Comparison of ENCODE assay signal across 7 cellular contexts in the genomic region with DNA sequence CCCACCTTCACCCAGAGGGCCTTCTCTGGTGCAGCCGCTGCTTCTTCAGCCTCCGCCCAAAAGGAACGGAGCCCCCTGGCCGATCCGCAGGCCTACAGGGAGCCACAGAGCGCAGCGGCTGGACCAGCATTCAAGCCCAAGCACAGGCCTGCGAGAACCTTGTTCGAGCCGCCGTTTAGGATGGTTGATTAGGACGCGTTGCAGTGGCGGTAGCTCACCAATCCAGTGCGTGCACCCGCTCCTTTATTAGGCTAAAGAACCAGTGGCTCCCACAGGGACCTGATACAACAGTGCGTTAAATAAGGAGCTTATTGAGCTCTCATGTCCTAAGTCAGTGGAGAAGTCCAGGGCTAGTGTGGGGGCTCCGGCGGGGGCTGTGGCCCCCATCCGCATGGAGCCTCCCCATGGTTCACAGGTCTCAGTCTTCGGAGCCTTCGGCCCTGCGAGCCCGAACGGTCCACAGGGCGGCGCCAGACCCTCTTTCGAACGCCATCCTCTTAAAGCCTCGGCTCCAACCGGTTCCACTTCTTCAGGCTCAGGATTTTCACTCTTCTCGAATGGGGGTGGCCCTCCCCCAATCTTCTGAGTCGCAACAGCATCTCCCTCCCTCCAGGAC. TPM values are rescaled to one million over a fixed set of nuclear protein-coding genes. Genes with fewer than 3 reads are reported as not detected.
DNase-seq lines count a peak whose midpoint lies in the region; ATAC-seq and TF ChIP-seq lines count a peak whose summit lies in the region.
"Not testable (repeated sequence)": the region's sequence is repeated elsewhere in the genome, so short reads cannot be mapped to it uniquely, and the experiment has no call there.

No MANE protein-coding gene starts in this region.

- POLR2A ChIA-PET in OCI-LY7 (lab: Charles Lee) = interaction anchor here (0.5 kb wide), 1 partner anchor 77 kb away, joined by 3 read pairs; no protein-coding TSS in a partner anchor
- POLR2A ChIA-PET in activated naive CD8-positive, alpha-beta T cell treated with anti-CD3 and anti-CD28 coated beads, Interleukin-2, amount 10 ng/mL, durations not matched to agents 7 days and 5 days (lab: Charles Lee) = not testable (repeated sequence)

- CTCF ChIA-PET in OCI-LY7 (lab: Charles Lee; ENCODE audit: unreplicated experiment) = not testable (repeated sequence)

- not testable (repeated sequence) for DNase-seq in GM10266 (ENCODE audit: extremely low spot score); OCI-LY7 (ENCODE audit: low spot score); left cardiac atrium; sciatic nerve (ENCODE audit: low spot score)
- peak; percentile 35 for DNase-seq in activated naive CD8-positive, alpha-beta T cell treated with anti-CD3 and anti-CD28 coated beads, Interleukin-2, amount 10 ng/mL, durations not matched to agents 7 days and 5 days
- peak in 1 of 3 donors; percentile 50 for DNase-seq in mucosa of descending colon

- not testable (repeated sequence) for H2AFZ ChIP-seq in OCI-LY7 (ENCODE audit: low read length)

- H3K27me3 Mint-ChIP-seq in activated naive CD8-positive, alpha-beta T cell treated with anti-CD3 and anti-CD28 coated beads, Interleukin-2, amount 10 ng/mL, durations not matched to agents 7 days and 5 days; dendritic cell treated with granulocyte-macrophage colony-stimulating factor and Interleukin-4, amounts not matched to agents 40 ng/mL and 50 ng/mL, for 4 days: not testable (repeated sequence)

- TF ChIP-seq CTCF in GM10266 (IDR thresholded peaks at IDR 0.05; ENCODE audit: control insufficient read depth, insufficient read depth, low read depth, missing control alignments) = peak; percentile 10
- peak; percentile 24; the same call in 1 of the 2 replicates for TF ChIP-seq CTCF in OCI-LY7 (conservative IDR thresholded peaks at IDR 0.05; ENCODE audit: low read length)
- peak; percentile 22 for TF ChIP-seq CTCF in mucosa of descending colon (IDR thresholded peaks at IDR 0.05)

- H3K9me3 Mint-ChIP-seq in activated naive CD8-positive, alpha-beta T cell treated with anti-CD3 and anti-CD28 coated beads, Interleukin-2, amount 10 ng/mL, durations not matched to agents 7 days and 5 days; dendritic cell treated with granulocyte-macrophage colony-stimulating factor and Interleukin-4, amounts not matched to agents 40 ng/mL and 50 ng/mL, for 4 days: not testable (repeated sequence)

- not testable (repeated sequence) for H3K4me1 ChIP-seq in OCI-LY7 (ENCODE audit: insufficient read depth, low read length, poor library complexity, severe bottlenecking); mucosa of descending colon (ENCODE audit: low read depth)

- H3K79me2 ChIP-seq in OCI-LY7 (ENCODE audit: insufficient read depth, low read depth, low read length) = not testable (repeated sequence)

- H4K20me1 ChIP-seq in OCI-LY7 (ENCODE audit: insufficient read depth, low read length) = not testable (repeated sequence)

- not testable (repeated sequence) for H3K27ac ChIP-seq in OCI-LY7 (ENCODE audit: low read depth, low read length, poor library complexity, severe bottlenecking)

- H3K4me3 ChIP-seq in OCI-LY7 (ENCODE audit: low read depth, low read length, poor library complexity, severe bottlenecking); mucosa of descending colon: not testable (repeated sequence)

- H3K4me1 Mint-ChIP-seq in activated naive CD8-positive, alpha-beta T cell treated with anti-CD3 and anti-CD28 coated beads, Interleukin-2, amount 10 ng/mL, durations not matched to agents 7 days and 5 days = not testable (repeated sequence)
- peaks cover 28% of the 10 kb centered on the region for H3K4me1 Mint-ChIP-seq in dendritic cell treated with granulocyte-macrophage colony-stimulating factor and Interleukin-4, amounts not matched to agents 40 ng/mL and 50 ng/mL, for 4 days (ENCODE audit: low read depth)

- H3K9me2 ChIP-seq in OCI-LY7 (ENCODE audit: insufficient read depth, low read length) = not testable (repeated sequence)

- H3K36me3 Mint-ChIP-seq in activated naive CD8-positive, alpha-beta T cell treated with anti-CD3 and anti-CD28 coated beads, Interleukin-2, amount 10 ng/mL, durations not matched to agents 7 days and 5 days; dendritic cell treated with granulocyte-macrophage colony-stimulating factor and Interleukin-4, amounts not matched to agents 40 ng/mL and 50 ng/mL, for 4 days (ENCODE audit: low read depth): not testable (repeated sequence)

- ATAC-seq in activated naive CD8-positive, alpha-beta T cell treated with anti-CD3 and anti-CD28 coated beads, Interleukin-2, amount 10 ng/mL, durations not matched to agents 7 days and 5 days (ENCODE audit: low read depth) = peak; percentile 58
- peak; percentile 63 to 80 for ATAC-seq in left cardiac atrium
- peak; percentile 83 for ATAC-seq in mucosa of descending colon
- ATAC-seq in sciatic nerve = peak; percentile 64

- not testable (repeated sequence) for H3K36me3 ChIP-seq in OCI-LY7 (ENCODE audit: insufficient read depth, low read length); mucosa of descending colon (ENCODE audit: low read depth)

- not testable (repeated sequence) for BruUV-seq in OCI-LY7 (replicated peaks; lab: Mats Ljungman, UMichigan)

- not testable (repeated sequence) for H3K27ac Mint-ChIP-seq in activated naive CD8-positive, alpha-beta T cell treated with anti-CD3 and anti-CD28 coated beads, Interleukin-2, amount 10 ng/mL, durations not matched to agents 7 days and 5 days
- H3K27ac Mint-ChIP-seq in dendritic cell treated with granulocyte-macrophage colony-stimulating factor and Interleukin-4, amounts not matched to agents 40 ng/mL and 50 ng/mL, for 4 days = peak overlapping the region; percentile 57

- H3K4me2 ChIP-seq in OCI-LY7 (ENCODE audit: low read length) = not testable (repeated sequence)

- H3K9me3 ChIP-seq in OCI-LY7 (ENCODE audit: low read length); mucosa of descending colon: not testable (repeated sequence)

- H3K4me3 Mint-ChIP-seq in activated naive CD8-positive, alpha-beta T cell treated with anti-CD3 and anti-CD28 coated beads, Interleukin-2, amount 10 ng/mL, durations not matched to agents 7 days and 5 days; dendritic cell treated with granulocyte-macrophage colony-stimulating factor and Interleukin-4, amounts not matched to agents 40 ng/mL and 50 ng/mL, for 4 days: not testable (repeated sequence)

- intact Hi-C loops in OCI-LY7 (cut with micrococcal nuclease; ENCODE audit: unreplicated experiment); dendritic cell treated with granulocyte-macrophage colony-stimulating factor and Interleukin-4, amounts not matched to agents 40 ng/mL and 50 ng/mL, for 4 days (cut with micrococcal nuclease); left cardiac atrium (cut with DNase I); mucosa of descending colon (cut with DNase I, micrococcal nuclease); sciatic nerve (cut with DNase I): not testable (repeated sequence)

RNA-seq across cellular contexts. Expression of gene PLEKHM1, which starts 10.7 kb away (rescaled TPM):
- total RNA-seq in OCI-LY7 (2014; rRNA removed; shearing (Covaris generic)) = 6.5 and 11.8 TPM in 2 replicates
- 29.3 and 36.7 TPM in 2 replicates for total RNA-seq in OCI-LY7 (2022)
- 10 to 100 TPM; 61.3 to 63.1 TPM for total RNA-seq in activated naive CD8-positive, alpha-beta T cell treated with anti-CD3 and anti-CD28 coated beads, Interleukin-2, amount 10 ng/mL, durations not matched to agents 7 days and 5 days
- total RNA-seq in left cardiac atrium = 10 to 100 TPM; 31.3 to 33.6 TPM
- 10 to 100 TPM; 59.1 to 71.3 (median 68.7) TPM for total RNA-seq in mucosa of descending colon
- 56.6 TPM for total RNA-seq in sciatic nerve
